21 cellular contexts compared by ENCODE assay signal in genomic region chr3:98542623-98543022, GRCh38. TPM values are rescaled to one million over a fixed set of nuclear protein-coding genes. Genes with fewer than 3 reads are reported as not detected.
DNase-seq lines count a peak whose midpoint lies in the region; ATAC-seq, FAIRE-seq and TF ChIP-seq lines count a peak whose summit lies in the region.
"Had no signal": no experiment of that assay in that cellular context is flagged by ENCODE, and none has a peak within 500 bp of the region (broad histone marks: within the 10 kb centered on the region; RNA-seq: fewer than 3 reads in every experiment).

No MANE protein-coding gene starts in this region.

- intact Hi-C loops in natural killer cell (cut with micrococcal nuclease) (no loop called here), GM12878 (cut with micrococcal nuclease; ENCODE audit: unreplicated experiment) (no loop called here)

- no peak for TF ChIP-seq EP300 in GM12878 (IDR thresholded peaks at IDR 0.05; ENCODE audit: borderline replicate concordance in 1 of 2, control insufficient read depth in 1 of 2, low read depth in 2 of 2, low read length in 2 of 2)

- H3K36me3 ChIP-seq in GM12878 (ENCODE audit: control insufficient read depth in 2 of 2, insufficient read depth in 2 of 2, low read length in 1 of 2): no peaks in the 10 kb centered on the region; a peak in 1 of 4 replicates
- H3K36me3 ChIP-seq: SJSA1 had no signal

- 0 out of 2 replicates have a peak overlapping the region, but pooled peaks have one; percentile 13 for H3K9ac ChIP-seq in GM12878 (ENCODE audit: control insufficient read depth, insufficient read depth, low read length)

- H3K79me2 ChIP-seq in GM12878 (ENCODE audit: control insufficient read depth, insufficient read depth, low read length): peaks cover 92% of the 10 kb centered on the region

- peak overlapping the region; percentile 81 for H3K27ac Mint-ChIP-seq in T-helper 2 cell treated with Interferon-gamma antibody and Interleukin-4, amounts not matched to agents 5 μg/mL and 100 μg/mL, for 36 hours
- peak overlapping the region; percentile 42 to 55 for H3K27ac Mint-ChIP-seq in natural killer cell treated with Interleukin-12 subunit alpha and Interleukin-12 subunit beta and Interleukin-15 and Interleukin-18, amount 100 ng/mL, for 72 hours
- no peak overlapping the region for H3K27ac Mint-ChIP-seq in natural killer cell
- H3K27ac Mint-ChIP-seq in stimulated activated memory B cell treated with anti-CD40 and anti-IgM and Interleukin-4, amounts not matched to agents 10 μg/mL and 1 μg/mL and 100 μg/mL, for 72 hours: peak overlapping the region; percentile 55
- H3K27ac Mint-ChIP-seq: CD4-positive, alpha-beta T cell; HFFc6 had no signal

- TF ChIP-seq CTCF in natural killer cell (IDR thresholded peaks at IDR 0.05) (no peak), GM12878 (IDR thresholded peaks at IDR 0.05 in 2 of 3, conservative IDR thresholded peaks at IDR 0.05 in 1 of 3; ENCODE audit: control insufficient read depth in 2 of 3, extremely low read depth in 1 of 3, insufficient read depth in 1 of 3, low read depth in 3 of 3, low read length in 3 of 3) (no peak), RWPE1 (conservative IDR thresholded peaks at IDR 0.05; ENCODE audit: low read depth) (no peak)

- SMC1A ChIA-PET in GM12878 (lab: Charles Lee; ENCODE audit: uncharacterized antibody, unreplicated experiment): interaction anchor here (1.3 to 13.1 kb wide), 3 partner anchors 14 to 29 kb away, joined by 3 to 603 read pairs (median 5); partner anchors contain the start of gene CLDND1

- H3K4me2 ChIP-seq in GM12878 (ENCODE audit: control insufficient read depth, insufficient read depth): peak overlapping the region; percentile 0; the same call in 1 of the 2 replicates

- no peak for TF ChIP-seq RAD21 in GM12878 (IDR thresholded peaks at IDR 0.05; ENCODE audit: insufficient read depth, low read depth, low read length)

- no peaks in the 10 kb centered on the region for H3K27me3 ChIP-seq in GM12878 (replicated peaks in 1 of 2; ENCODE audit: control insufficient read depth in 2 of 2, insufficient read depth in 2 of 2, low read length in 1 of 2)
- H3K27me3 ChIP-seq: SJSA1 had no signal

- peak overlapping the region; percentile 5 for H3K4me3 Mint-ChIP-seq in T-helper 2 cell treated with Interferon-gamma antibody and Interleukin-4, amounts not matched to agents 5 μg/mL and 100 μg/mL, for 36 hours
- H3K4me3 Mint-ChIP-seq in natural killer cell treated with Interleukin-12 subunit alpha and Interleukin-12 subunit beta and Interleukin-15 and Interleukin-18, amount 100 ng/mL, for 72 hours: peak overlapping the region; percentile 3
- H3K4me3 Mint-ChIP-seq in natural killer cell: no peak overlapping the region
- H3K4me3 Mint-ChIP-seq in stimulated activated memory B cell treated with anti-CD40 and anti-IgM and Interleukin-4, amounts not matched to agents 10 μg/mL and 1 μg/mL and 100 μg/mL, for 72 hours: no peak overlapping the region
- H3K4me3 Mint-ChIP-seq: CD4-positive, alpha-beta T cell; HFFc6 had no signal

- peaks cover 12% of the 10 kb centered on the region for H3K9me3 Mint-ChIP-seq in T-helper 2 cell treated with Interferon-gamma antibody and Interleukin-4, amounts not matched to agents 5 μg/mL and 100 μg/mL, for 36 hours
- H3K9me3 Mint-ChIP-seq in natural killer cell treated with Interleukin-12 subunit alpha and Interleukin-12 subunit beta and Interleukin-15 and Interleukin-18, amount 100 ng/mL, for 72 hours: no peaks in the 10 kb centered on the region
- H3K9me3 Mint-ChIP-seq in natural killer cell: no peaks in the 10 kb centered on the region
- H3K9me3 Mint-ChIP-seq in stimulated activated memory B cell treated with anti-CD40 and anti-IgM and Interleukin-4, amounts not matched to agents 10 μg/mL and 1 μg/mL and 100 μg/mL, for 72 hours: no peaks in the 10 kb centered on the region
- H3K9me3 Mint-ChIP-seq: CD4-positive, alpha-beta T cell; HFFc6 had no signal

- POLR2A ChIA-PET in GM12878 (lab: Charles Lee) (interaction anchor here (11.8 kb wide), 1 partner anchor 14 kb away, joined by 350 read pairs; no protein-coding TSS in a partner anchor), RWPE1 (lab: Yijun Ruan, JAX; ENCODE audit: low non-redundant PET) (no interaction called here)

- no peak for DNase-seq in T-helper 2 cell treated with Interferon-gamma antibody and Interleukin-4, amounts not matched to agents 5 μg/mL and 100 μg/mL, for 36 hours (ENCODE audit: low spot score)
- DNase-seq in T-helper 2 cell (no peak), natural killer cell (no peak), GM12878 (ENCODE audit: low read depth, low spot score) (no peak), RWPE1 (ENCODE audit: low spot score) (no peak), SIG-M5 (lab: John Stamatoyannopoulos, UW) (no peak)
- DNase-seq in natural killer cell treated with Interleukin-12 subunit alpha and Interleukin-12 subunit beta and Interleukin-15 and Interleukin-18, amount 100 ng/mL, for 72 hours (ENCODE audit: low spot score): no peak
- DNase-seq: CD4-positive, alpha-beta T cell; HFFc6; NCI-H1417 treated with DMSO at 0.1 percent for 48 hours; NCI-H187 treated with DMSO at 0.1 percent for 48 hours; NCI-H226; NCI-H524; NCI-H82 had no signal

- H3K27ac ChIP-seq in GM12878 (ENCODE audit: control insufficient read depth, insufficient read depth): peak overlapping the region; percentile 65
- H3K27ac ChIP-seq in RWPE1: no peak overlapping the region
- H3K27ac ChIP-seq: SJSA1 had no signal

- 95% methylated on average over 1 of the region's 1 CpG for WGBS in GM12878 (ENCODE audit: insufficient coverage, insufficient replicate concordance, low lambda C conversion rate, missing lambda C conversion rate)

- no peaks in the 10 kb centered on the region for H3K9me3 ChIP-seq in GM12878 (replicated peaks; ENCODE audit: control insufficient read depth, insufficient read depth, low read length)
- H3K9me3 ChIP-seq: SJSA1 had no signal

- BruUV-seq in GM12878 (replicated peaks; lab: Mats Ljungman, UMichigan): TSS peak; percentile 9

- H3K4me1 Mint-ChIP-seq in T-helper 2 cell treated with Interferon-gamma antibody and Interleukin-4, amounts not matched to agents 5 μg/mL and 100 μg/mL, for 36 hours (ENCODE audit: low read depth): peaks cover 58% of the 10 kb centered on the region
- peaks cover 18 to 59% of the 10 kb centered on the region in 2 donors for H3K4me1 Mint-ChIP-seq in natural killer cell treated with Interleukin-12 subunit alpha and Interleukin-12 subunit beta and Interleukin-15 and Interleukin-18, amount 100 ng/mL, for 72 hours (ENCODE audit: low read depth in 2 of 2)
- peaks cover 12 to 14% of the 10 kb centered on the region in 2 donors for H3K4me1 Mint-ChIP-seq in natural killer cell
- peaks cover 30% of the 10 kb centered on the region for H3K4me1 Mint-ChIP-seq in stimulated activated memory B cell treated with anti-CD40 and anti-IgM and Interleukin-4, amounts not matched to agents 10 μg/mL and 1 μg/mL and 100 μg/mL, for 72 hours

- CTCF ChIA-PET in GM12878 (lab: Yijun Ruan, JAX) (no interaction called here), RWPE1 (lab: Yijun Ruan, JAX) (no interaction called here)

- no peak for TF ChIP-seq POLR2A in GM12878 (IDR thresholded peaks at IDR 0.05; ENCODE audit: low read depth, low read length)

- no peaks in the 10 kb centered on the region for H3K27me3 Mint-ChIP-seq in T-helper 2 cell treated with Interferon-gamma antibody and Interleukin-4, amounts not matched to agents 5 μg/mL and 100 μg/mL, for 36 hours (ENCODE audit: low read depth)
- no peaks in the 10 kb centered on the region for H3K27me3 Mint-ChIP-seq in natural killer cell treated with Interleukin-12 subunit alpha and Interleukin-12 subunit beta and Interleukin-15 and Interleukin-18, amount 100 ng/mL, for 72 hours
- H3K27me3 Mint-ChIP-seq in natural killer cell (ENCODE audit: low read depth in 2 of 2): no peaks in the 10 kb centered on the region
- H3K27me3 Mint-ChIP-seq in stimulated activated memory B cell treated with anti-CD40 and anti-IgM and Interleukin-4, amounts not matched to agents 10 μg/mL and 1 μg/mL and 100 μg/mL, for 72 hours: no peaks in the 10 kb centered on the region
- H3K27me3 Mint-ChIP-seq: CD4-positive, alpha-beta T cell had no signal

- no peak overlapping the region for H2AFZ ChIP-seq in GM12878 (ENCODE audit: control insufficient read depth, low read depth, low read length)

- H3K4me3 ChIP-seq in GM12878: no peak overlapping the region; the same call in 1 of the 2 replicates
- H3K4me3 ChIP-seq: SJSA1 had no signal

- H3K4me1 ChIP-seq in GM12878 (ENCODE audit: control insufficient read depth, insufficient read depth, low read length): peaks cover 32% of the 10 kb centered on the region; the same call in 1 of the 2 replicates

- in situ Hi-C loops in GM12878 (cut with MboI): no loop called here

- RAD21 ChIA-PET in GM12878 (lab: Charles Lee; ENCODE audit: unreplicated experiment): interaction anchor here (1.1 to 13.1 kb wide), 4 partner anchors 10 to 30 kb away, joined by 3 to 511 read pairs (median 7); partner anchors contain the start of gene GPR15

- peaks cover 25% of the 10 kb centered on the region for H3K36me3 Mint-ChIP-seq in T-helper 2 cell treated with Interferon-gamma antibody and Interleukin-4, amounts not matched to agents 5 μg/mL and 100 μg/mL, for 36 hours (ENCODE audit: low read depth)
- H3K36me3 Mint-ChIP-seq in natural killer cell treated with Interleukin-12 subunit alpha and Interleukin-12 subunit beta and Interleukin-15 and Interleukin-18, amount 100 ng/mL, for 72 hours: no peaks in the 10 kb centered on the region
- H3K36me3 Mint-ChIP-seq in natural killer cell: no peaks in the 10 kb centered on the region
- H3K36me3 Mint-ChIP-seq in stimulated activated memory B cell treated with anti-CD40 and anti-IgM and Interleukin-4, amounts not matched to agents 10 μg/mL and 1 μg/mL and 100 μg/mL, for 72 hours: peaks cover 4% of the 10 kb centered on the region

- no peak for FAIRE-seq in GM12878 (lab: Jason Lieb, UNC)

- no peak for ATAC-seq in natural killer cell treated with Interleukin-12 subunit alpha and Interleukin-12 subunit beta and Interleukin-15 and Interleukin-18, amount 100 ng/mL, for 72 hours
- ATAC-seq in natural killer cell (no peak), GM12878 (no peak)
- no peak for ATAC-seq in stimulated activated memory B cell treated with anti-CD40 and anti-IgM and Interleukin-4, amounts not matched to agents 10 μg/mL and 1 μg/mL and 100 μg/mL, for 72 hours

- no peaks in the 10 kb centered on the region for H4K20me1 ChIP-seq in GM12878 (ENCODE audit: control insufficient read depth, insufficient read depth)

RNA-seq across cellular contexts. Expression of gene GPR15, which starts 10.8 kb away (rescaled TPM):
- 10 to 100 TPM in 1 of 2 donors, 1 to 10 TPM in 1; 1.4 to 13.2 TPM for total RNA-seq in natural killer cell treated with Interleukin-12 subunit alpha and Interleukin-12 subunit beta and Interleukin-15 and Interleukin-18, amount 100 ng/mL, for 72 hours
- total RNA-seq in natural killer cell (10 to 100 TPM in 1 of 3 donors, 1 to 10 TPM in 1, under 1 TPM in 1; 0.97 to 32.8 (median 1.5) TPM), GM12878 (2014; rRNA removed) (150 and 170 TPM in 2 replicates), GM12878 (2014; rRNA removed; fragmentation: Illumina TruSeq; extraction: Trizol) (118 and 119 TPM in 2 replicates), GM12878 (2021) (105 TPM in 2 replicates)
- 136 and 143 TPM in 2 replicates for total RNA-seq in GM12878 (2013; cell fraction: nucleolus; rRNA removed)
- 81.6 TPM for polyA plus RNA-seq in GM12878 (2011; ENCODE audit: low read depth)
- polyA plus RNA-seq in GM12878 (2011; rRNA removed) (68.3 and 87.9 TPM in 2 replicates), GM12878 (2014; fragmentation: Illumina TruSeq; extraction: Trizol) (113 and 116 TPM in 2 replicates), GM12878 (2014; fragmentation: Nextera tagmentation; extraction: Ambion mirVana) (100 to 1,000 TPM in 1 of 2 experiments, 10 to 100 TPM in 1; 70.7 to 145 TPM), GM12878 (2014; rRNA removed) (82.7 and 83.9 TPM in 2 replicates), GM12878 (2016; fragmentation: Nextera tagmentation; extraction: Ambion mirVana) (100 to 1,000 TPM; 146 to 150 TPM)
- 77.7 and 84.8 TPM in 2 replicates for polyA plus RNA-seq in GM12878 (2011; cell fraction: cytosol; rRNA removed)
- polyA plus RNA-seq in GM12878 (2011; cell fraction: nucleus; rRNA removed): 59.0 and 81.9 TPM in 2 replicates
- 69.4 and 117 TPM in 2 replicates for polyA plus RNA-seq in GM12878 (2012)
- 142 and 145 TPM in 2 replicates for polyA minus RNA-seq in GM12878 (2011; rRNA and poly(A)+ RNA removed)
- 29.7 and 31.3 TPM in 2 replicates for polyA minus RNA-seq in GM12878 (2011; cell fraction: cytosol; rRNA and poly(A)+ RNA removed)
- polyA minus RNA-seq in GM12878 (2011; cell fraction: nucleus; rRNA and poly(A)+ RNA removed): 79.2 and 93.9 TPM in 2 replicates
- total RNA-seq: A172, HFFc6, HT1080, SJSA1 had no signal
- polyA plus RNA-seq: BJ had no signal

RNA-seq across cellular contexts. Expression of gene CLDND1, which starts 19.9 kb away (rescaled TPM):
- 100 to 1,000 TPM; 352 to 548 TPM for total RNA-seq in natural killer cell treated with Interleukin-12 subunit alpha and Interleukin-12 subunit beta and Interleukin-15 and Interleukin-18, amount 100 ng/mL, for 72 hours
- total RNA-seq in natural killer cell: 100 to 1,000 TPM; 175 to 220 (median 219) TPM
- 296 and 302 TPM in 2 replicates for total RNA-seq in GM12878 (2013; cell fraction: nucleolus; rRNA removed)
- total RNA-seq in GM12878 (2014; rRNA removed): 123 and 164 TPM in 2 replicates
- 97.8 and 101 TPM in 2 replicates for total RNA-seq in GM12878 (2014; rRNA removed; fragmentation: Illumina TruSeq; extraction: Trizol)
- total RNA-seq in GM12878 (2021): 124 and 130 TPM in 2 replicates
- 100 TPM for polyA plus RNA-seq in GM12878 (2011; ENCODE audit: low read depth)
- polyA plus RNA-seq in GM12878 (2011; rRNA removed): 225 and 259 TPM in 2 replicates
- 110 and 197 TPM in 2 replicates for polyA plus RNA-seq in GM12878 (2011; cell fraction: cytosol; rRNA removed)
- 273 and 287 TPM in 2 replicates for polyA plus RNA-seq in GM12878 (2011; cell fraction: nucleus; rRNA removed)
- polyA plus RNA-seq in GM12878 (2012): 130 and 134 TPM in 2 replicates
- 173 and 232 TPM in 2 replicates for polyA plus RNA-seq in GM12878 (2014; fragmentation: Illumina TruSeq; extraction: Trizol)
- polyA plus RNA-seq in GM12878 (2014; fragmentation: Nextera tagmentation; extraction: Ambion mirVana): 100 to 1,000 TPM; 150 to 163 TPM
- polyA plus RNA-seq in GM12878 (2014; rRNA removed): 144 and 154 TPM in 2 replicates
- polyA plus RNA-seq in GM12878 (2016; fragmentation: Nextera tagmentation; extraction: Ambion mirVana): 100 to 1,000 TPM; 144 to 154 TPM
- 210 and 247 TPM in 2 replicates for polyA minus RNA-seq in GM12878 (2011; rRNA and poly(A)+ RNA removed)
- 72.8 and 86.1 TPM in 2 replicates for polyA minus RNA-seq in GM12878 (2011; cell fraction: cytosol; rRNA and poly(A)+ RNA removed)
- 149 and 181 TPM in 2 replicates for polyA minus RNA-seq in GM12878 (2011; cell fraction: nucleus; rRNA and poly(A)+ RNA removed)

RNA-seq across cellular contexts. Expression of gene OR5K2, which starts 45.1 kb away (rescaled TPM):
- total RNA-seq in natural killer cell treated with Interleukin-12 subunit alpha and Interleukin-12 subunit beta and Interleukin-15 and Interleukin-18, amount 100 ng/mL, for 72 hours: not detected
- not detected for total RNA-seq in natural killer cell
- total RNA-seq in GM12878 (2013; cell fraction: nucleolus; rRNA removed): 20.7 and 21.6 TPM in 2 replicates
- not detected in 2 replicates for total RNA-seq in GM12878 (2014; rRNA removed)
- not detected in 2 replicates for total RNA-seq in GM12878 (2014; rRNA removed; fragmentation: Illumina TruSeq; extraction: Trizol)
- total RNA-seq in GM12878 (2021): not detected in 2 replicates
- polyA plus RNA-seq in GM12878 (2011; ENCODE audit: low read depth): not detected
- polyA plus RNA-seq in GM12878 (2011; rRNA removed): 0.12 and 0.14 TPM in 2 replicates
- polyA plus RNA-seq in GM12878 (2011; cell fraction: cytosol; rRNA removed): not detected in 2 replicates
- 0.58 and 0.75 TPM in 2 replicates for polyA plus RNA-seq in GM12878 (2011; cell fraction: nucleus; rRNA removed)
- polyA plus RNA-seq in GM12878 (2012): 0.11 TPM in 1 of 2 replicates, not detected in the other
- polyA plus RNA-seq in GM12878 (2014; fragmentation: Illumina TruSeq; extraction: Trizol): not detected in 2 replicates
- polyA plus RNA-seq in GM12878 (2014; fragmentation: Nextera tagmentation; extraction: Ambion mirVana): not detected
- not detected in 2 replicates for polyA plus RNA-seq in GM12878 (2014; rRNA removed)
- polyA plus RNA-seq in GM12878 (2016; fragmentation: Nextera tagmentation; extraction: Ambion mirVana): not detected
- polyA minus RNA-seq in GM12878 (2011; rRNA and poly(A)+ RNA removed): 1.3 and 2.9 TPM in 2 replicates
- polyA minus RNA-seq in GM12878 (2011; cell fraction: cytosol; rRNA and poly(A)+ RNA removed): not detected in 2 replicates
- polyA minus RNA-seq in GM12878 (2011; cell fraction: nucleus; rRNA and poly(A)+ RNA removed): 4.7 and 5.0 TPM in 2 replicates
- total RNA-seq: A172; CD4-positive, alpha-beta T cell; H4; HFFc6; HT1080; M059J; SJSA1 had no signal
- polyA plus RNA-seq: BJ had no signal

RNA-seq across cellular contexts. Expression of gene CPOX, which starts 50.8 kb away (rescaled TPM):
- total RNA-seq in natural killer cell treated with Interleukin-12 subunit alpha and Interleukin-12 subunit beta and Interleukin-15 and Interleukin-18, amount 100 ng/mL, for 72 hours: 10 to 100 TPM; 35.7 to 84.3 TPM
- total RNA-seq in natural killer cell (10 to 100 TPM in 2 of 3 donors, 1 to 10 TPM in 1; 7.6 to 12.7 (median 12.2) TPM), GM12878 (2014; rRNA removed) (71.8 and 75.9 TPM in 2 replicates), GM12878 (2014; rRNA removed; fragmentation: Illumina TruSeq; extraction: Trizol) (51.0 and 53.2 TPM in 2 replicates), GM12878 (2021) (69.4 and 72.6 TPM in 2 replicates)
- total RNA-seq in GM12878 (2013; cell fraction: nucleolus; rRNA removed): 67.1 and 69.2 TPM in 2 replicates
- polyA plus RNA-seq in GM12878 (2011; ENCODE audit: low read depth): 31.0 TPM
- polyA plus RNA-seq in GM12878 (2011; rRNA removed) (65.8 and 67.0 TPM in 2 replicates), GM12878 (2014; fragmentation: Illumina TruSeq; extraction: Trizol) (61.8 and 63.7 TPM in 2 replicates), GM12878 (2014; fragmentation: Nextera tagmentation; extraction: Ambion mirVana) (10 to 100 TPM; 40.7 to 45.8 TPM), GM12878 (2014; rRNA removed) (66.4 and 78.0 TPM in 2 replicates), GM12878 (2016; fragmentation: Nextera tagmentation; extraction: Ambion mirVana) (10 to 100 TPM; 63.3 to 67.6 TPM)
- 37.8 and 41.4 TPM in 2 replicates for polyA plus RNA-seq in GM12878 (2011; cell fraction: cytosol; rRNA removed)
- 79.0 and 107 TPM in 2 replicates for polyA plus RNA-seq in GM12878 (2011; cell fraction: nucleus; rRNA removed)
- 44.9 and 69.6 TPM in 2 replicates for polyA plus RNA-seq in GM12878 (2012)
- 31.7 and 38.3 TPM in 2 replicates for polyA minus RNA-seq in GM12878 (2011; rRNA and poly(A)+ RNA removed)
- polyA minus RNA-seq in GM12878 (2011; cell fraction: cytosol; rRNA and poly(A)+ RNA removed): 13.1 and 19.1 TPM in 2 replicates
- 23.1 and 39.6 TPM in 2 replicates for polyA minus RNA-seq in GM12878 (2011; cell fraction: nucleus; rRNA and poly(A)+ RNA removed)

Comparison
In these comparisons a context has a peak if more than half of its experiments do, and no peak if none do; other contexts are left out.
1. H3K27ac Mint-ChIP-seq: peak in T-helper 2 cell treated with Interferon-gamma antibody and Interleukin-4, amounts not matched to agents 5 μg/mL and 100 μg/mL, for 36 hours (single experiment), natural killer cell treated with Interleukin-12 subunit alpha and Interleukin-12 subunit beta and Interleukin-15 and Interleukin-18, amount 100 ng/mL, for 72 hours (2 of 2) and stimulated activated memory B cell treated with anti-CD40 and anti-IgM and Interleukin-4, amounts not matched to agents 10 μg/mL and 1 μg/mL and 100 μg/mL, for 72 hours (single experiment); none in natural killer cell (0 of 2).
2. H3K4me3 Mint-ChIP-seq: peak in T-helper 2 cell treated with Interferon-gamma antibody and Interleukin-4, amounts not matched to agents 5 μg/mL and 100 μg/mL, for 36 hours (single experiment) and natural killer cell treated with Interleukin-12 subunit alpha and Interleukin-12 subunit beta and Interleukin-15 and Interleukin-18, amount 100 ng/mL, for 72 hours (single experiment); none in natural killer cell (single experiment) and stimulated activated memory B cell treated with anti-CD40 and anti-IgM and Interleukin-4, amounts not matched to agents 10 μg/mL and 1 μg/mL and 100 μg/mL, for 72 hours (single experiment).